ENCODE assay signal across 21 cellular contexts in genomic region chr13:88248393-88248792, GRCh38.
DNase-seq lines count a peak whose midpoint lies in the region; ATAC-seq lines count a peak whose summit lies in the region.
"Had no signal": no experiment of that assay in that cellular context is flagged by ENCODE, and none has a peak within 500 bp of the region (broad histone marks: within the 10 kb centered on the region; RNA-seq: fewer than 3 reads in every experiment).

No MANE protein-coding gene starts in this region.

- ATAC-seq in GM21786 (IDR thresholded peaks at IDR 0.05; ENCODE audit: unreplicated experiment), result no peak
- no peak for ATAC-seq in HG03196 (IDR thresholded peaks at IDR 0.05; ENCODE audit: unreplicated experiment)
- ATAC-seq in HG02884 (IDR thresholded peaks at IDR 0.05; ENCODE audit: unreplicated experiment), result no peak
- ATAC-seq in HG02870 (IDR thresholded peaks at IDR 0.05; ENCODE audit: unreplicated experiment), result no peak
- ATAC-seq: A549, T-cell had no signal

- no peaks in the 10 kb centered on the region for H3K27me3 ChIP-seq in H7 (ENCODE audit: control insufficient read depth, insufficient read depth, low read length)
- H3K27me3 ChIP-seq: BE2C, SJCRH30 had no signal

- no peaks in the 10 kb centered on the region for H3K36me3 ChIP-seq in H7 (replicated peaks; ENCODE audit: control insufficient read depth, insufficient read depth, low read length)
- H3K36me3 ChIP-seq: BE2C, SJCRH30 had no signal

- H3K4me3 ChIP-seq in H7 (ENCODE audit: insufficient read depth, low read depth, low read length), result no peak overlapping the region
- H3K4me3 ChIP-seq: A549, SJCRH30 had no signal

- DNase-seq in ELF-1 (ENCODE audit: low read depth, low spot score) (peak; percentile 7), H7 (peak; percentile 1), NCI-H526 treated with DMSO at 0.1 percent for 48 hours (lab: John Stamatoyannopoulos, UW) (peak; percentile 49), iPS-NIHi11 (ENCODE audit: low spot score) (peak; percentile 10)
- DNase-seq: BE2C, DMS53, GF-D8, H9, IMR-90, NCI-H187 treated with DMSO at 0.1 percent for 48 hours, NCI-H2107, NCI-H226, NCI-H524 treated with DMSO at 0.1 percent for 48 hours, OCI-M1, SJCRH30, T-cell had no signal
